14 cellular contexts compared by ENCODE assay signal in the genomic region with DNA sequence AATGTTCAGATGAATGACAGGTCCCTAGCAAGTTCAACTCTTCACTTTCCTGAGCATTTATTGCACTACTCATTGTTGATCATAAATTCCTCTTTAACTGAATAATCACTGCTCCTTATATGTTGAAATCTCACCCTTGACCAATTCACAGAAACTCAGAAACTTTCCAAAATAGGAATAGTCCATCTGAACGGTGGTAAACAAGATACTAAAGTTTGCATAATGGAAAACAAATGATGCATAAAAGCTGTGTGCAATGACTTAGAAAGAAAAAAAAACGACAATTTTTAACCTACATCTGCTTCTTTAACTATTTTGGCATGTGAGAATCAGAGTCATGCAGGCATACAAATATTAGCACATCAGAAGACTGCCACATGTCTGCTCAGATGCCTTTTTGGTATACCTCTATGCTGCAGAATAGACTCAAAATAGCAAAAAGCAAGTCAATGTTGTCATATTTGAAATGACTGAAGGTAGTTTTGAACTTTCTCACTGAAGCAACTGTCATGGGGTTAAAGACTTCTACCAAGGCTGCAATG. TPM values are rescaled to one million over a fixed set of nuclear protein-coding genes. Genes with fewer than 3 reads are reported as not detected.
A peak's percentile ranks its signal among the peaks of the same experiment; 100 is the strongest.
DNase-seq lines count a peak whose midpoint lies in the region; ATAC-seq and TF ChIP-seq lines count a peak whose summit lies in the region.
"Had no signal": no experiment of that assay in that cellular context is flagged by ENCODE, and none has a peak within 500 bp of the region (broad histone marks: within the 10 kb centered on the region; RNA-seq: fewer than 3 reads in every experiment).

No MANE protein-coding gene starts in this region.

- no peaks in the 10 kb centered on the region for H3K27me3 Mint-ChIP-seq in natural killer cell treated with Interleukin-12 subunit alpha and Interleukin-12 subunit beta and Interleukin-15 and Interleukin-18, amount 100 ng/mL, for 72 hours

- H3K36me3 ChIP-seq in SU-DHL-6 (ENCODE audit: low read length), result peaks cover 6% of the 10 kb centered on the region; the same call in 1 of the 2 replicates
- H3K36me3 ChIP-seq: lower lobe of right lung had no signal

- H3K36me3 Mint-ChIP-seq in natural killer cell treated with Interleukin-12 subunit alpha and Interleukin-12 subunit beta and Interleukin-15 and Interleukin-18, amount 100 ng/mL, for 72 hours, result no peaks in the 10 kb centered on the region
- H3K36me3 Mint-ChIP-seq: CD8-positive, alpha-beta memory T cell had no signal

- no peaks in the 10 kb centered on the region for H3K27me3 ChIP-seq in SU-DHL-6 (ENCODE audit: low read length)

- H4K20me1 ChIP-seq in SU-DHL-6 (ENCODE audit: low read depth, low read length), result no peaks in the 10 kb centered on the region

- peak; percentile 58 for DNase-seq in GM20000 (ENCODE audit: low spot score)
- DNase-seq in NCI-H1105 treated with DMSO at 0.1 percent for 48 hours (lab: John Stamatoyannopoulos, UW), result no peak
- DNase-seq in activated CD4-positive, alpha-beta T cell treated with anti-CD3 and anti-CD28 coated beads, Interleukin-2, amount 50 U/mL, for 48 hours, result no peak
- DNase-seq in inferior parietal cortex (ENCODE audit: extremely low spot score), result no peak
- DNase-seq in natural killer cell treated with Interleukin-12 subunit alpha and Interleukin-12 subunit beta and Interleukin-15 and Interleukin-18, amount 100 ng/mL, for 72 hours (ENCODE audit: low spot score), result no peak
- DNase-seq: CD8-positive, alpha-beta memory T cell; GOT3; lower lobe of right lung; NCI-H1092 treated with DMSO at 0.1 percent for 48 hours; stimulated activated CD8-positive, alpha-beta memory T cell treated with anti-CD3 and anti-CD28 coated beads, Interleukin-4, amount 100 ng/mL, for 48 hours had no signal

- peak overlapping the region; percentile 97 for H3K27ac ChIP-seq in SU-DHL-6 (ENCODE audit: low read depth, low read length)
- H3K27ac ChIP-seq: lower lobe of right lung had no signal

- peak overlapping the region; percentile 17 for H3K4me3 ChIP-seq in SU-DHL-6 (ENCODE audit: insufficient read depth, low read length, poor library complexity, severe bottlenecking)
- H3K4me3 ChIP-seq: lower lobe of right lung had no signal

- peak; percentile 92 for ATAC-seq in GM18499 (IDR thresholded peaks at IDR 0.05; ENCODE audit: insufficient read depth, unreplicated experiment)
- peak; percentile 88 for ATAC-seq in HG03045 (IDR thresholded peaks at IDR 0.05; ENCODE audit: unreplicated experiment)
- no peak for ATAC-seq in natural killer cell treated with Interleukin-12 subunit alpha and Interleukin-12 subunit beta and Interleukin-15 and Interleukin-18, amount 100 ng/mL, for 72 hours
- ATAC-seq: lower lobe of right lung, Right ventricle myocardium inferior had no signal

- no peaks in the 10 kb centered on the region for H3K9me3 ChIP-seq in SU-DHL-6 (ENCODE audit: insufficient read depth, low read length)

- no peaks in the 10 kb centered on the region for H3K9me2 ChIP-seq in SU-DHL-6 (replicated peaks; ENCODE audit: insufficient read depth, low read length)

- no peak overlapping the region for H3K27ac Mint-ChIP-seq in natural killer cell treated with Interleukin-12 subunit alpha and Interleukin-12 subunit beta and Interleukin-15 and Interleukin-18, amount 100 ng/mL, for 72 hours
- H3K27ac Mint-ChIP-seq: CD8-positive, alpha-beta memory T cell had no signal

- TF ChIP-seq CTCF in GM20000 (IDR thresholded peaks at IDR 0.05; ENCODE audit: extremely low read depth, missing control alignments), result no peak
- TF ChIP-seq CTCF in SU-DHL-6 (IDR thresholded peaks at IDR 0.05; ENCODE audit: insufficient read depth, low read length, poor library complexity, severe bottlenecking), result no peak

- peaks cover 9% of the 10 kb centered on the region for H3K9me3 Mint-ChIP-seq in natural killer cell treated with Interleukin-12 subunit alpha and Interleukin-12 subunit beta and Interleukin-15 and Interleukin-18, amount 100 ng/mL, for 72 hours

- no peaks in the 10 kb centered on the region for H3K79me2 ChIP-seq in SU-DHL-6 (ENCODE audit: insufficient read depth, low read length)

- H3K4me2 ChIP-seq in SU-DHL-6 (ENCODE audit: low read depth, low read length, poor library complexity, severe bottlenecking), result peak overlapping the region; percentile 74

- peaks cover 57% of the 10 kb centered on the region for H3F3A ChIP-seq in SU-DHL-6 (ENCODE audit: insufficient read depth)

- peak overlapping the region; percentile 47 for H3K9ac ChIP-seq in SU-DHL-6 (ENCODE audit: low read length)

- H3K4me1 Mint-ChIP-seq in natural killer cell treated with Interleukin-12 subunit alpha and Interleukin-12 subunit beta and Interleukin-15 and Interleukin-18, amount 100 ng/mL, for 72 hours (ENCODE audit: low read depth in 2 of 2), result no peaks in the 10 kb centered on the region
- H3K4me1 Mint-ChIP-seq: CD8-positive, alpha-beta memory T cell had no signal

- H3K4me3 Mint-ChIP-seq in natural killer cell treated with Interleukin-12 subunit alpha and Interleukin-12 subunit beta and Interleukin-15 and Interleukin-18, amount 100 ng/mL, for 72 hours, result no peak overlapping the region
- H3K4me3 Mint-ChIP-seq: CD8-positive, alpha-beta memory T cell had no signal

- H2AFZ ChIP-seq in SU-DHL-6 (ENCODE audit: low read depth, low read length, severe bottlenecking), result no peak overlapping the region

RNA-seq across cellular contexts. Expression of gene SLC10A2, which starts 34.8 kb away (rescaled TPM):
- not detected for total RNA-seq in natural killer cell treated with Interleukin-12 subunit alpha and Interleukin-12 subunit beta and Interleukin-15 and Interleukin-18, amount 100 ng/mL, for 72 hours
- total RNA-seq: CD8-positive, alpha-beta memory T cell; lower lobe of right lung; Right ventricle myocardium inferior had no signal

Comparison
In these comparisons a context has a peak if more than half of its experiments do, and no peak if none do; other contexts are left out.
1. ATAC-seq: peak in GM18499 (single experiment) and HG03045 (single experiment); none in natural killer cell treated with Interleukin-12 subunit alpha and Interleukin-12 subunit beta and Interleukin-15 and Interleukin-18, amount 100 ng/mL, for 72 hours (0 of 2).